In genomic region chr4:185192059-185192458, GRCh38 we compare ENCODE assay signal across 13 cellular contexts. TPM values are rescaled to one million over a fixed set of nuclear protein-coding genes. Genes with fewer than 3 reads are reported as not detected.
DNase-seq lines count a peak whose midpoint lies in the region; ATAC-seq and TF ChIP-seq lines count a peak whose summit lies in the region.
"Had no signal": no experiment of that assay in that cellular context is flagged by ENCODE, and none has a peak within 500 bp of the region (broad histone marks: within the 10 kb centered on the region; RNA-seq: fewer than 3 reads in every experiment).

No MANE protein-coding gene starts in this region.

- no peaks in the 10 kb centered on the region for H3K9me3 ChIP-seq in smooth muscle cell (replicated peaks; ENCODE audit: low read depth)
- H3K9me3 ChIP-seq: SJSA1 had no signal

- H2AFZ ChIP-seq in smooth muscle cell (ENCODE audit: low read depth), result no peak overlapping the region

- TF ChIP-seq CTCF in GM12865 (IDR thresholded peaks at IDR 0.05; ENCODE audit: insufficient read depth, low read depth, low read length, missing control alignments) (no peak), smooth muscle cell (IDR thresholded peaks at IDR 0.05; ENCODE audit: borderline replicate concordance, insufficient read depth, poor library complexity, severe bottlenecking) (no peak)

- H4K20me1 ChIP-seq in smooth muscle cell (ENCODE audit: low read depth), result peaks cover 8% of the 10 kb centered on the region

- no peak overlapping the region for H3K27ac ChIP-seq in smooth muscle cell (ENCODE audit: low read depth)
- H3K27ac ChIP-seq: KMS-11, SJSA1 had no signal

- H3K79me2 ChIP-seq in smooth muscle cell (ENCODE audit: low read depth), result peaks cover 20% of the 10 kb centered on the region

- H3F3A ChIP-seq in smooth muscle cell (ENCODE audit: low read depth), result no peaks in the 10 kb centered on the region

- no peak overlapping the region for H3K4me3 ChIP-seq in GM12865 (ENCODE audit: low read depth, low read length)
- no peak overlapping the region for H3K4me3 ChIP-seq in smooth muscle cell
- H3K4me3 ChIP-seq: SJSA1 had no signal

- DNase-seq in GM12865 (ENCODE audit: low read depth) (peak; percentile 41), smooth muscle cell (lab: John Stamatoyannopoulos, UW; ENCODE audit: unreplicated experiment) (no peak), NCI-H226 (no peak), DMS79 treated with DMSO at 0.1 percent for 48 hours (lab: John Stamatoyannopoulos, UW) (no peak), mesenteric fat pad (ENCODE audit: low spot score) (no peak)
- DNase-seq: H7, head of caudate nucleus, posterior cingulate gyrus had no signal

- H3K36me3 ChIP-seq in smooth muscle cell (ENCODE audit: low read depth), result peaks cover 12% of the 10 kb centered on the region

- no peak overlapping the region for H3K9ac ChIP-seq in smooth muscle cell (ENCODE audit: low read depth)
- H3K9ac ChIP-seq: KMS-11 had no signal

- 94% methylated on average over 1 of the region's 1 CpG for WGBS in smooth muscle cell (ENCODE audit: low lambda C conversion rate)

- H3K27me3 ChIP-seq in smooth muscle cell (ENCODE audit: low read depth), result no peaks in the 10 kb centered on the region
- H3K27me3 ChIP-seq: SJSA1 had no signal

- peak; percentile 58 for ATAC-seq in GM19324 (IDR thresholded peaks at IDR 0.05; ENCODE audit: low FRiP score, unreplicated experiment)
- ATAC-seq in HG02642 (IDR thresholded peaks at IDR 0.05; ENCODE audit: poor library complexity, unreplicated experiment), result peak; percentile 81
- ATAC-seq in HG03432 (IDR thresholded peaks at IDR 0.05; ENCODE audit: unreplicated experiment), result peak; percentile 83

- H3K4me1 ChIP-seq in smooth muscle cell (ENCODE audit: low read depth), result no peaks in the 10 kb centered on the region

- H3K4me2 ChIP-seq in smooth muscle cell, result no peak overlapping the region
- H3K4me2 ChIP-seq: KMS-11 had no signal

RNA-seq across cellular contexts. Expression of gene CFAP97, which starts 11.7 kb away (rescaled TPM):
- total RNA-seq in smooth muscle cell (19.0 and 28.2 TPM in 2 replicates), mesenteric fat pad (45.1 TPM)
- 11.4 and 15.7 TPM in 2 replicates for polyA plus RNA-seq in smooth muscle cell

RNA-seq across cellular contexts. Expression of gene SNX25, which starts 17.3 kb away (rescaled TPM):
- total RNA-seq in smooth muscle cell (23.6 and 25.5 TPM in 2 replicates), mesenteric fat pad (15.5 TPM)
- 12.3 and 16.1 TPM in 2 replicates for polyA plus RNA-seq in smooth muscle cell

RNA-seq across cellular contexts. Expression of gene SLC25A4, which starts 49.0 kb away (rescaled TPM):
- 9.6 and 16.0 TPM in 2 replicates for total RNA-seq in smooth muscle cell
- polyA plus RNA-seq in smooth muscle cell, result 19.0 and 50.7 TPM in 2 replicates
- total RNA-seq in mesenteric fat pad, result 20.9 TPM
